Comparison of ENCODE assay signal across 9 cellular contexts in genomic region chr11:2387266-2387982, GRCh38. TPM values are rescaled to one million over a fixed set of nuclear protein-coding genes. Genes with fewer than 3 reads are reported as not detected.
DNase-seq lines count a peak whose midpoint lies in the region; ATAC-seq and TF ChIP-seq lines count a peak whose summit lies in the region.
"Had no signal": no experiment of that assay in that cellular context is flagged by ENCODE, and none has a peak within 500 bp of the region (broad histone marks: within the 10 kb centered on the region; RNA-seq: fewer than 3 reads in every experiment).

No MANE protein-coding gene starts in this region.

- POLR2A ChIA-PET in activated B cell treated with CpG ODN at 0.5 μM for 24 hours (lab: Charles Lee), result interaction anchor here (1.4 to 8.5 kb wide), 4 partner anchors 10 to 85 kb away, joined by 3 to 91 read pairs (median 33); partner anchors contain the start of genes CD81, TSPAN32 and TSSC4

- peak overlapping the region in 1 of 2 donors; percentile 44 for H3K4me3 ChIP-seq in stomach smooth muscle (ENCODE audit: low read length in 2 of 2)

- DNase-seq in NCI-H2171 treated with DMSO at 0.1 percent for 48 hours (lab: John Stamatoyannopoulos, UW) (peak; percentile 3), NCI-H2171 (lab: John Stamatoyannopoulos, UW) (no peak), activated B cell treated with CpG ODN at 0.5 μM for 24 hours (no peak), hepatic stellate cell (ENCODE audit: low spot score) (peak; percentile 83), EL (no peak), cortex of kidney (lab: John Stamatoyannopoulos, UW) (no peak)

- H3K27me3 ChIP-seq in stomach smooth muscle (ENCODE audit: control insufficient read depth in 1 of 2, insufficient read depth in 2 of 2, low read length in 2 of 2), result no peaks in the 10 kb centered on the region

- no peaks in the 10 kb centered on the region for H3K9me3 Mint-ChIP-seq in activated B cell treated with CpG ODN at 0.5 μM for 24 hours
- H3K9me3 Mint-ChIP-seq: mesothelial cell of epicardium had no signal

- peaks cover 96% of the 10 kb centered on the region for H3K4me1 ChIP-seq in stomach smooth muscle (ENCODE audit: control insufficient read depth, insufficient read depth, low read length)

- peak overlapping the region; percentile 35 for H3K4me3 Mint-ChIP-seq in activated B cell treated with CpG ODN at 0.5 μM for 24 hours
- H3K4me3 Mint-ChIP-seq: mesothelial cell of epicardium had no signal

- H3K36me3 ChIP-seq in stomach smooth muscle (ENCODE audit: control insufficient read depth in 2 of 2, insufficient read depth in 2 of 2, low read length in 2 of 2), result peaks cover 3 to 11% of the 10 kb centered on the region in 2 donors

- H3K27ac Mint-ChIP-seq in activated B cell treated with CpG ODN at 0.5 μM for 24 hours, result peak overlapping the region; percentile 91
- H3K27ac Mint-ChIP-seq: mesothelial cell of epicardium had no signal

- no peak for TF ChIP-seq CTCF in activated B cell treated with CpG ODN at 0.5 μM for 24 hours (IDR thresholded peaks at IDR 0.05)

- H3K27me3 Mint-ChIP-seq in activated B cell treated with CpG ODN at 0.5 μM for 24 hours, result no peaks in the 10 kb centered on the region

- CTCF ChIA-PET in activated B cell treated with CpG ODN at 0.5 μM for 24 hours (lab: Charles Lee), result interaction anchor here (0.6 to 1.7 kb wide), 4 partner anchors 32 to 83 kb away, joined by 3 to 5 read pairs (median 5); no protein-coding TSS in a partner anchor

- peaks cover 89% of the 10 kb centered on the region for H3K4me1 Mint-ChIP-seq in activated B cell treated with CpG ODN at 0.5 μM for 24 hours

- intact Hi-C loops in activated B cell treated with CpG ODN at 0.5 μM for 24 hours (cut with micrococcal nuclease), result loop anchor here (5.0 kb wide), 1 partner anchor 670 kb away; the partner anchor contains the start of gene CARS1

- peak overlapping the region; percentile 58 to 62 for H3K9ac ChIP-seq in stomach smooth muscle (ENCODE audit: low read length in 2 of 2)

- no peak for ATAC-seq in activated B cell treated with CpG ODN at 0.5 μM for 24 hours (ENCODE audit: low read depth)
- no peak for ATAC-seq in GM21447 (IDR thresholded peaks at IDR 0.05; ENCODE audit: unreplicated experiment)

- H3K36me3 Mint-ChIP-seq in activated B cell treated with CpG ODN at 0.5 μM for 24 hours (ENCODE audit: low read depth), result peaks cover 12% of the 10 kb centered on the region
- H3K36me3 Mint-ChIP-seq: mesothelial cell of epicardium had no signal

- H3K9me3 ChIP-seq in stomach smooth muscle (ENCODE audit: control insufficient read depth in 2 of 2, low read length in 2 of 2), result no peaks in the 10 kb centered on the region

- H3K27ac ChIP-seq in stomach smooth muscle (ENCODE audit: low read length), result peak overlapping the region; percentile 94

RNA-seq across cellular contexts. Expression of gene CD81, which starts 10.3 kb away (rescaled TPM):
- 130 and 132 TPM in 2 replicates for total RNA-seq in activated B cell treated with CpG ODN at 0.5 μM for 24 hours

RNA-seq across cellular contexts. Expression of gene TSSC4, which starts 13.1 kb away (rescaled TPM):
- 59.4 and 59.7 TPM in 2 replicates for total RNA-seq in activated B cell treated with CpG ODN at 0.5 μM for 24 hours

RNA-seq across cellular contexts. Expression of gene TRPM5, which starts 56.9 kb away (rescaled TPM):
- total RNA-seq in activated B cell treated with CpG ODN at 0.5 μM for 24 hours, result not detected in 2 replicates

RNA-seq across cellular contexts. Expression of gene KCNQ1, which starts 57.4 kb away (rescaled TPM):
- 6.5 and 8.6 TPM in 2 replicates for total RNA-seq in activated B cell treated with CpG ODN at 0.5 μM for 24 hours

Comparison
In these comparisons a context has a peak if more than half of its experiments do, and no peak if none do; other contexts are left out.
1. DNase-seq: peak in NCI-H2171 treated with DMSO at 0.1 percent for 48 hours (single experiment) and hepatic stellate cell (single experiment); none in NCI-H2171 (single experiment), activated B cell treated with CpG ODN at 0.5 μM for 24 hours (single experiment), EL (single experiment) and cortex of kidney (single experiment).